1 cellular context compared by ENCODE assay signal in genomic region chr10:116470071-116470470, GRCh38.
TF ChIP-seq lines count a peak whose summit lies in the region.

No MANE protein-coding gene starts in this region.

TF ChIP-seq in K562, 482 proteins besides CTCF, POLR2A, EP300 and RAD21 (continued from another document):
- TF ChIP-seq ATF3 (IDR thresholded peaks at IDR 0.05) (peak; percentile 76), ATF3 (CRISPR knock-in tag; conservative IDR thresholded peaks at IDR 0.05) (no peak), JUND (IDR thresholded peaks at IDR 0.05; ENCODE audit: borderline replicate concordance, low read depth, low read length) (peak; percentile 72), JUND (tag; IDR thresholded peaks at IDR 0.05; ENCODE audit: borderline replicate concordance, low read depth, low read length) (peak; percentile 70; the same call in 1 of the 3 replicates), JUN (IDR thresholded peaks at IDR 0.05; ENCODE audit: borderline replicate concordance, low read depth, low read length) (0 out of 2 replicates have a peak, but pooled peaks have one; percentile 24), JUN (CRISPR knock-in tag; IDR thresholded peaks at IDR 0.05; ENCODE audit: borderline replicate concordance) (no peak), CCAR2 (IDR thresholded peaks at IDR 0.05; ENCODE audit: low read depth, low read length) (no peak), ZNF696 (CRISPR knock-in tag; conservative IDR thresholded peaks at IDR 0.05) (no peak), ATF1 (CRISPR knock-in tag; IDR thresholded peaks at IDR 0.05) (no peak), ATF1 (tag; IDR thresholded peaks at IDR 0.05) (0 out of 2 replicates have a peak, but pooled peaks have one; percentile 21), CGGBP1 (CRISPR knock-in tag; IDR thresholded peaks at IDR 0.05) (no peak), CSDE1 (IDR thresholded peaks at IDR 0.05) (no peak), STAT6 (CRISPR knock-in tag; IDR thresholded peaks at IDR 0.05) (no peak), IRF2 (CRISPR knock-in tag; IDR thresholded peaks at IDR 0.05) (no peak), ATF7 (IDR thresholded peaks at IDR 0.05) (peak; percentile 86; the same call in 1 of the 2 replicates), CREM (IDR thresholded peaks at IDR 0.05; ENCODE audit: low read depth) (peak; percentile 36; the same call in 1 of the 2 replicates), ZBTB33 (CRISPR knock-in tag; IDR thresholded peaks at IDR 0.05) (no peak), ARID1B (IDR thresholded peaks at IDR 0.05) (peak; percentile 44; the same call in 1 of the 2 replicates), ZBTB26 (CRISPR knock-in tag; IDR thresholded peaks at IDR 0.05) (no peak)
TF ChIP-seq in K562: peak in this region for 8.
